Comparison of ENCODE assay signal across 1 cellular context in genomic region chr6:110815260-110816109, GRCh38.
TF ChIP-seq lines count a peak whose summit lies in the region.

Gene CDK19 (minus strand): TSS chr6:110815469. CDS start chr6:110815136, 333 bp downstream.

TF ChIP-seq in GM23338, 12 proteins besides CTCF, POLR2A, EP300 and RAD21:
- no peak for TF ChIP-seq STAT1 (IDR thresholded peaks at IDR 0.05; ENCODE audit: unreplicated experiment)
- no peak for TF ChIP-seq ZNF462 (CRISPR knock-in tag; IDR thresholded peaks at IDR 0.05)
- no peak for TF ChIP-seq EZH2 (IDR thresholded peaks at IDR 0.05; ENCODE audit: low read depth, unreplicated experiment)
- no peak for TF ChIP-seq EZH2phosphoT487 (IDR thresholded peaks at IDR 0.05; ENCODE audit: unreplicated experiment)
- TF ChIP-seq, protein P1, sequence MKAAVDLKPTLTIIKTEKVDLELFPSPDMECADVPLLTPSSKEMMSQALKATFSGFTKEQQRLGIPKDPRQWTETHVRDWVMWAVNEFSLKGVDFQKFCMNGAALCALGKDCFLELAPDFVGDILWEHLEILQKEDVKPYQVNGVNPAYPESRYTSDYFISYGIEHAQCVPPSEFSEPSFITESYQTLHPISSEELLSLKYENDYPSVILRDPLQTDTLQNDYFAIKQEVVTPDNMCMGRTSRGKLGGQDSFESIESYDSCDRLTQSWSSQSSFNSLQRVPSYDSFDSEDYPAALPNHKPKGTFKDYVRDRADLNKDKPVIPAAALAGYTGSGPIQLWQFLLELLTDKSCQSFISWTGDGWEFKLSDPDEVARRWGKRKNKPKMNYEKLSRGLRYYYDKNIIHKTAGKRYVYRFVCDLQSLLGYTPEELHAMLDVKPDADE (IDR thresholded peaks at IDR 0.05) = peak; percentile 89
- peak; percentile 93 for TF ChIP-seq POLR2AphosphoS5 (IDR thresholded peaks at IDR 0.05; ENCODE audit: low read depth)
- TF ChIP-seq JUNB (IDR thresholded peaks at IDR 0.05; ENCODE audit: unreplicated experiment) = no peak
- no peak for TF ChIP-seq ZNF114 (CRISPR knock-in tag; IDR thresholded peaks at IDR 0.05)
- TF ChIP-seq ZNF331 (CRISPR knock-in tag; IDR thresholded peaks at IDR 0.05; ENCODE audit: low read depth) = no peak
- TF ChIP-seq, protein P2, sequence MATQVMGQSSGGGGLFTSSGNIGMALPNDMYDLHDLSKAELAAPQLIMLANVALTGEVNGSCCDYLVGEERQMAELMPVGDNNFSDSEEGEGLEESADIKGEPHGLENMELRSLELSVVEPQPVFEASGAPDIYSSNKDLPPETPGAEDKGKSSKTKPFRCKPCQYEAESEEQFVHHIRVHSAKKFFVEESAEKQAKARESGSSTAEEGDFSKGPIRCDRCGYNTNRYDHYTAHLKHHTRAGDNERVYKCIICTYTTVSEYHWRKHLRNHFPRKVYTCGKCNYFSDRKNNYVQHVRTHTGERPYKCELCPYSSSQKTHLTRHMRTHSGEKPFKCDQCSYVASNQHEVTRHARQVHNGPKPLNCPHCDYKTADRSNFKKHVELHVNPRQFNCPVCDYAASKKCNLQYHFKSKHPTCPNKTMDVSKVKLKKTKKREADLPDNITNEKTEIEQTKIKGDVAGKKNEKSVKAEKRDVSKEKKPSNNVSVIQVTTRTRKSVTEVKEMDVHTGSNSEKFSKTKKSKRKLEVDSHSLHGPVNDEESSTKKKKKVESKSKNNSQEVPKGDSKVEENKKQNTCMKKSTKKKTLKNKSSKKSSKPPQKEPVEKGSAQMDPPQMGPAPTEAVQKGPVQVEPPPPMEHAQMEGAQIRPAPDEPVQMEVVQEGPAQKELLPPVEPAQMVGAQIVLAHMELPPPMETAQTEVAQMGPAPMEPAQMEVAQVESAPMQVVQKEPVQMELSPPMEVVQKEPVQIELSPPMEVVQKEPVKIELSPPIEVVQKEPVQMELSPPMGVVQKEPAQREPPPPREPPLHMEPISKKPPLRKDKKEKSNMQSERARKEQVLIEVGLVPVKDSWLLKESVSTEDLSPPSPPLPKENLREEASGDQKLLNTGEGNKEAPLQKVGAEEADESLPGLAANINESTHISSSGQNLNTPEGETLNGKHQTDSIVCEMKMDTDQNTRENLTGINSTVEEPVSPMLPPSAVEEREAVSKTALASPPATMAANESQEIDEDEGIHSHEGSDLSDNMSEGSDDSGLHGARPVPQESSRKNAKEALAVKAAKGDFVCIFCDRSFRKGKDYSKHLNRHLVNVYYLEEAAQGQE (IDR thresholded peaks at IDR 0.05; ENCODE audit: unreplicated experiment) = no peak
- TF ChIP-seq NANOG (IDR thresholded peaks at IDR 0.05; ENCODE audit: borderline replicate concordance) = no peak
- TF ChIP-seq CREB1 (CRISPR knock-in tag; IDR thresholded peaks at IDR 0.05; ENCODE audit: low read depth) = peak; percentile 82
